In genomic region chr6:37262446-37263026, GRCh38 we compare ENCODE assay signal across 20 cellular contexts. TPM values are rescaled to one million over a fixed set of nuclear protein-coding genes. Genes with fewer than 3 reads are reported as not detected.
DNase-seq lines count a peak whose midpoint lies in the region; ATAC-seq and TF ChIP-seq lines count a peak whose summit lies in the region.
"Had no signal": no experiment of that assay in that cellular context is flagged by ENCODE, and none has a peak within 500 bp of the region (broad histone marks: within the 10 kb centered on the region; RNA-seq: fewer than 3 reads in every experiment).

No MANE protein-coding gene starts in this region.

- peaks cover 3% of the 10 kb centered on the region for H3K36me3 Mint-ChIP-seq in activated naive CD4-positive, alpha-beta T cell treated with anti-CD3 and anti-CD28 coated beads, Interleukin-2, amount 50 U/mL, for 24 hours

- intact Hi-C loops in stomach (cut with DNase I; ENCODE audit: low total_unique reads) = no loop called here

- H3K9me3 ChIP-seq in stomach = no peaks in the 10 kb centered on the region
- H3K9me3 ChIP-seq: testis had no signal

- peak overlapping the region; percentile 63 for H3K27ac Mint-ChIP-seq in activated naive CD4-positive, alpha-beta T cell treated with anti-CD3 and anti-CD28 coated beads, Interleukin-2, amount 50 U/mL, for 24 hours
- H3K27ac Mint-ChIP-seq: memory B cell had no signal

- TF ChIP-seq CTCF in stomach (IDR thresholded peaks at IDR 0.05) = no peak

- no peak for DNase-seq in activated naive CD4-positive, alpha-beta T cell treated with Interleukin-2 at 50 U/mL for 16 hours
- DNase-seq in NCI-H2029 treated with DMSO at 0.1 percent for 48 hours (lab: John Stamatoyannopoulos, UW) = peak; percentile 18
- peak; percentile 45 for DNase-seq in epithelial cell of prostate (ENCODE audit: low read depth, low spot score)
- DNase-seq in stomach = no peak
- DNase-seq in NAMALWA (ENCODE audit: low spot score) = no peak
- no peak for DNase-seq in NCI-H1930 (lab: John Stamatoyannopoulos, UW)
- DNase-seq: activated CD4-positive, alpha-beta T cell treated with anti-CD3 and anti-CD28 coated beads, Interleukin-2, amount 50 U/mL, for 1 hour; central memory CD4-positive, alpha-beta T cell; dorsolateral prefrontal cortex; foreskin melanocyte; hypothalamus; kidney; NCI-H526; SW 1271; testis had no signal

- no peaks in the 10 kb centered on the region for H3K36me3 ChIP-seq in stomach

- no peaks in the 10 kb centered on the region for H3K9me3 Mint-ChIP-seq in activated naive CD4-positive, alpha-beta T cell treated with anti-CD3 and anti-CD28 coated beads, Interleukin-2, amount 50 U/mL, for 24 hours
- H3K9me3 Mint-ChIP-seq: memory B cell had no signal

- TF ChIP-seq POLR2A in stomach (IDR thresholded peaks at IDR 0.05) = no peak

- H3K27me3 ChIP-seq in stomach = no peaks in the 10 kb centered on the region
- H3K27me3 ChIP-seq: dorsolateral prefrontal cortex, testis had no signal

- H3K27ac ChIP-seq in epithelial cell of prostate (no peak overlapping the region), stomach (peak overlapping the region in 4 of 5 donors; percentile 18 to 67 (median 45))
- H3K27ac ChIP-seq: dorsolateral prefrontal cortex, testis had no signal

- H3K4me3 ChIP-seq in stomach = no peak overlapping the region
- H3K4me3 ChIP-seq: dorsolateral prefrontal cortex, testis had no signal

- WGBS in stomach, 5 donors = 31 to 56% (median 40%) methylated on average over 8 of the region's 8 CpGs

- peaks cover 68% of the 10 kb centered on the region for H3K4me1 Mint-ChIP-seq in activated naive CD4-positive, alpha-beta T cell treated with anti-CD3 and anti-CD28 coated beads, Interleukin-2, amount 50 U/mL, for 24 hours

- no peak overlapping the region for H3K4me3 Mint-ChIP-seq in activated naive CD4-positive, alpha-beta T cell treated with anti-CD3 and anti-CD28 coated beads, Interleukin-2, amount 50 U/mL, for 24 hours
- H3K4me3 Mint-ChIP-seq: CD14-positive monocyte, memory B cell had no signal

- no peaks in the 10 kb centered on the region for H3K27me3 Mint-ChIP-seq in activated naive CD4-positive, alpha-beta T cell treated with anti-CD3 and anti-CD28 coated beads, Interleukin-2, amount 50 U/mL, for 24 hours
- H3K27me3 Mint-ChIP-seq: memory B cell had no signal

- ATAC-seq in HG02840 (IDR thresholded peaks at IDR 0.05; ENCODE audit: low FRiP score, unreplicated experiment) = no peak
- ATAC-seq: Right ventricle myocardium inferior had no signal

- no peak for TF ChIP-seq EP300 in stomach (IDR thresholded peaks at IDR 0.05)

- H3K4me1 ChIP-seq in stomach = peaks cover 14 to 63% (median 43%) of the 10 kb centered on the region in 4 donors

RNA-seq across cellular contexts. Expression of gene TMEM217, which starts 4.6 kb away (rescaled TPM):
- under 1 TPM in 1 of 5 donors, not detected in 4; 0.87 TPM for total RNA-seq in stomach
- 1 to 10 TPM in 1 of 3 donors, under 1 TPM in 1, not detected in 1; 0.60 to 1.2 TPM for polyA plus RNA-seq in stomach

RNA-seq across cellular contexts. Expression of gene TBC1D22B, which starts 5.0 kb away (rescaled TPM):
- total RNA-seq in stomach = 10 to 100 TPM in 1 of 5 donors, 1 to 10 TPM in 4; 3.5 to 16.3 (median 6.4) TPM
- polyA plus RNA-seq in stomach = 1 to 10 TPM; 5.8 to 6.4 (median 5.9) TPM

Comparison
In these comparisons a context has a peak if more than half of its experiments do, and no peak if none do; other contexts are left out.
1. DNase-seq: peak in NCI-H2029 treated with DMSO at 0.1 percent for 48 hours (single experiment) and epithelial cell of prostate (single experiment); none in activated naive CD4-positive, alpha-beta T cell treated with Interleukin-2 at 50 U/mL for 16 hours (single experiment), stomach (single experiment), NAMALWA (single experiment) and NCI-H1930 (0 of 2).